ENCODE assay signal across 9 cellular contexts in genomic region chr21:41927727-41928409, GRCh38. TPM values are rescaled to one million over a fixed set of nuclear protein-coding genes. Genes with fewer than 3 reads are reported as not detected.
DNase-seq lines count a peak whose midpoint lies in the region; ATAC-seq and TF ChIP-seq lines count a peak whose summit lies in the region.
"Had no signal": no experiment of that assay in that cellular context is flagged by ENCODE, and none has a peak within 500 bp of the region (broad histone marks: within the 10 kb centered on the region; RNA-seq: fewer than 3 reads in every experiment).

No MANE protein-coding gene starts in this region.

- CTCF ChIA-PET in WTC11 (lab: Charles Lee), result no interaction called here

- peak overlapping the region; percentile 92; the same call in 1 of the 2 replicates for H3K27ac ChIP-seq in DND-41 (ENCODE audit: low read length)

- peaks cover 54% of the 10 kb centered on the region for H3K4me1 ChIP-seq in DND-41 (ENCODE audit: insufficient read depth, low read length)

- DNase-seq in DND-41, result no peak
- peak; percentile 30 for DNase-seq in H7
- no peak for DNase-seq in WTC11 (ENCODE audit: low spot score)
- peak in 6 of 10 donors; percentile 19 to 43 (median 32) for DNase-seq in naive thymus-derived CD8-positive, alpha-beta T cell
- no peak for DNase-seq in DMS114 treated with DMSO at 0.1 percent for 48 hours (lab: John Stamatoyannopoulos, UW; ENCODE audit: unreplicated experiment)
- DNase-seq: mammary epithelial cell had no signal

- ATAC-seq in DND-41 (ENCODE audit: insufficient read depth, low read depth) (no peak), WTC11 (no peak), GM19397 (IDR thresholded peaks at IDR 0.05; ENCODE audit: unreplicated experiment) (no peak), HG02973 (IDR thresholded peaks at IDR 0.05; ENCODE audit: unreplicated experiment) (no peak), GM18519 (IDR thresholded peaks at IDR 0.05; ENCODE audit: low FRiP score, unreplicated experiment) (no peak)
- ATAC-seq in naive thymus-derived CD8-positive, alpha-beta T cell, result peak in 1 of 2 donors; percentile 50

- no peaks in the 10 kb centered on the region for H3K9me3 Mint-ChIP-seq in WTC11
- no peaks in the 10 kb centered on the region for H3K9me3 Mint-ChIP-seq in naive thymus-derived CD8-positive, alpha-beta T cell

- POLR2A ChIA-PET in WTC11 (lab: Charles Lee), result no interaction called here
- POLR2A ChIA-PET in naive thymus-derived CD8-positive, alpha-beta T cell (lab: Charles Lee), result interaction anchor here (0.9 to 5.8 kb wide), 5 partner anchors 16 to 136 kb away, joined by 3 to 49 read pairs (median 8); partner anchors contain the start of gene PRDM15

- no peak overlapping the region for H3K4me2 ChIP-seq in DND-41 (ENCODE audit: insufficient read depth, low read length)

- H3K27me3 Mint-ChIP-seq in WTC11 (ENCODE audit: low read depth), result peaks cover 3% of the 10 kb centered on the region; the same call in 1 of the 2 replicates
- peaks cover 0 to 4% (median 0%) of the 10 kb centered on the region in 5 donors for H3K27me3 Mint-ChIP-seq in naive thymus-derived CD8-positive, alpha-beta T cell

- no peaks in the 10 kb centered on the region for H3K9me3 ChIP-seq in DND-41 (ENCODE audit: insufficient read depth, low read length, severe bottlenecking)

- H4K20me1 ChIP-seq in DND-41 (ENCODE audit: insufficient read depth, low read length), result no peaks in the 10 kb centered on the region

- peaks cover 18% of the 10 kb centered on the region for H3K79me2 ChIP-seq in DND-41 (ENCODE audit: insufficient read depth, low read length)

- no peak overlapping the region for H3K9ac ChIP-seq in DND-41 (ENCODE audit: low read depth, low read length)

- no peaks in the 10 kb centered on the region for H3K27me3 ChIP-seq in DND-41 (ENCODE audit: insufficient read depth, low read length, poor library complexity)
- no peaks in the 10 kb centered on the region for H3K27me3 ChIP-seq in H7 (ENCODE audit: control insufficient read depth, insufficient read depth, low read length)

- H3K27ac Mint-ChIP-seq in WTC11, result peak overlapping the region; percentile 30
- peak overlapping the region; percentile 3 to 100 (median 99) for H3K27ac Mint-ChIP-seq in naive thymus-derived CD8-positive, alpha-beta T cell

- H2AFZ ChIP-seq in DND-41 (ENCODE audit: low read depth, low read length), result peak overlapping the region; percentile 23; the same call in 1 of the 2 replicates

- peaks cover 48% of the 10 kb centered on the region for H3K4me1 Mint-ChIP-seq in WTC11
- H3K4me1 Mint-ChIP-seq in naive thymus-derived CD8-positive, alpha-beta T cell, result peaks cover 21 to 81% (median 50%) of the 10 kb centered on the region in 4 donors

- H3K4me3 ChIP-seq in DND-41 (ENCODE audit: low read depth in 1 of 2, low read length in 2 of 2) (no peak overlapping the region), H7 (ENCODE audit: insufficient read depth, low read depth, low read length) (no peak overlapping the region)

- H3K36me3 Mint-ChIP-seq in WTC11, result no peaks in the 10 kb centered on the region
- no peaks in the 10 kb centered on the region for H3K36me3 Mint-ChIP-seq in naive thymus-derived CD8-positive, alpha-beta T cell

- no peak overlapping the region for H3K4me3 Mint-ChIP-seq in WTC11
- peak overlapping the region in 9 of 10 donors; percentile 2 to 96 (median 41) for H3K4me3 Mint-ChIP-seq in naive thymus-derived CD8-positive, alpha-beta T cell

- no peaks in the 10 kb centered on the region for H3K36me3 ChIP-seq in DND-41 (ENCODE audit: insufficient read depth, low read length)
- H3K36me3 ChIP-seq in H7 (replicated peaks; ENCODE audit: control insufficient read depth, insufficient read depth, low read length), result no peaks in the 10 kb centered on the region

- TF ChIP-seq CTCF in DND-41 (IDR thresholded peaks at IDR 0.05; ENCODE audit: borderline replicate concordance, extremely low read depth, low read length, poor library complexity, severe bottlenecking), result no peak
- no peak for TF ChIP-seq CTCF in WTC11 (IDR thresholded peaks at IDR 0.05)

TF ChIP-seq in WTC11, 78 proteins besides CTCF, POLR2A, EP300 and RAD21:
- TF ChIP-seq E2F5 (CRISPR knock-in tag; IDR thresholded peaks at IDR 0.05) (no peak), ATF2 (CRISPR knock-in tag; IDR thresholded peaks at IDR 0.05; ENCODE audit: borderline replicate concordance, low read depth) (no peak)
TF ChIP-seq in WTC11: peak in this region for 0.

RNA-seq across cellular contexts. Expression of gene C2CD2, which starts 25.9 kb away (rescaled TPM):
- 9.8 and 12.5 TPM in 2 replicates for total RNA-seq in H7 (2014; rRNA removed; shearing (Covaris generic))
- 11.2 to 14.9 TPM (median 14.1 TPM) in 3 replicates for total RNA-seq in WTC11 (2021)
- 10 to 100 TPM; 13.0 to 14.6 TPM for total RNA-seq in naive thymus-derived CD8-positive, alpha-beta T cell
- 1 to 10 TPM; 2.4 to 3.7 (median 2.8) TPM for polyA plus RNA-seq in naive thymus-derived CD8-positive, alpha-beta T cell

RNA-seq across cellular contexts. Expression of gene PRDM15, which starts 48.7 kb away (rescaled TPM):
- 6.7 and 8.4 TPM in 2 replicates for total RNA-seq in H7 (2014; rRNA removed; shearing (Covaris generic))
- total RNA-seq in WTC11 (2021), result 10.3 to 12.9 TPM (median 12.2 TPM) in 3 replicates
- total RNA-seq in naive thymus-derived CD8-positive, alpha-beta T cell, result 10 to 100 TPM; 20.6 to 23.2 TPM
- 1 to 10 TPM in 2 of 3 donors, under 1 TPM in 1; 0.77 to 2.9 (median 2.4) TPM for polyA plus RNA-seq in naive thymus-derived CD8-positive, alpha-beta T cell

Comparison
In these comparisons a context has a peak if more than half of its experiments do, and no peak if none do; other contexts are left out.
1. DNase-seq: peak in H7 (single experiment) and naive thymus-derived CD8-positive, alpha-beta T cell (6 of 10); none in DND-41 (single experiment), WTC11 (single experiment) and DMS114 treated with DMSO at 0.1 percent for 48 hours (single experiment).